Comparison of ENCODE assay signal across 24 cellular contexts in genomic region chr13:110425444-110425780, GRCh38.
DNase-seq lines count a peak whose midpoint lies in the region; ATAC-seq and TF ChIP-seq lines count a peak whose summit lies in the region.
"Had no signal": no experiment of that assay in that cellular context is flagged by ENCODE, and none has a peak within 500 bp of the region (broad histone marks: within the 10 kb centered on the region; RNA-seq: fewer than 3 reads in every experiment).

No MANE protein-coding gene starts in this region.

- H3K79me1 ChIP-seq in H9 (ENCODE audit: insufficient read depth, low read depth, low read length, poor library complexity, severe bottlenecking), result no peaks in the 10 kb centered on the region

- H2AFZ ChIP-seq in H9 (ENCODE audit: low read length) (no peak overlapping the region), hepatocyte (no peak overlapping the region), smooth muscle cell (ENCODE audit: low read depth) (no peak overlapping the region)

- H3K4me3 ChIP-seq in hepatocyte (no peak overlapping the region), smooth muscle cell (no peak overlapping the region)
- H3K4me3 ChIP-seq: heart left ventricle, SJCRH30, spleen, uterus had no signal

- no peaks in the 10 kb centered on the region for H3K27me3 Mint-ChIP-seq in H9 (ENCODE audit: low read depth)
- no peaks in the 10 kb centered on the region for H3K27me3 Mint-ChIP-seq in brain
- peaks cover 54 to 87% of the 10 kb centered on the region in 2 donors for H3K27me3 Mint-ChIP-seq in effector memory CD8-positive, alpha-beta T cell

- H4K8ac ChIP-seq in H9 (replicated peaks; ENCODE audit: insufficient read length, low read depth, low read length), result no peak overlapping the region

- H3K4me1 ChIP-seq in H9 (ENCODE audit: insufficient read depth, low read length), result no peaks in the 10 kb centered on the region
- peaks cover 6% of the 10 kb centered on the region for H3K4me1 ChIP-seq in hepatocyte (ENCODE audit: insufficient read depth)
- peaks cover 31% of the 10 kb centered on the region for H3K4me1 ChIP-seq in smooth muscle cell (ENCODE audit: low read depth)
- H3K4me1 ChIP-seq: uterus had no signal

- peak overlapping the region; percentile 14 for H3K18ac ChIP-seq in H9 (ENCODE audit: insufficient read length, low read depth, low read length)

- no peaks in the 10 kb centered on the region for H3K79me2 ChIP-seq in H9 (ENCODE audit: insufficient read depth, low read length)
- no peaks in the 10 kb centered on the region for H3K79me2 ChIP-seq in hepatocyte
- peaks cover 47% of the 10 kb centered on the region for H3K79me2 ChIP-seq in smooth muscle cell (ENCODE audit: low read depth)

- no peak overlapping the region for H4K5ac ChIP-seq in H9 (ENCODE audit: insufficient read length, low read depth, low read length)

- H2AK5ac ChIP-seq in H9 (ENCODE audit: insufficient read length, low read length), result no peak overlapping the region

- no peaks in the 10 kb centered on the region for H3K9me2 ChIP-seq in hepatocyte (replicated peaks; ENCODE audit: insufficient read depth)

- TF ChIP-seq CTCF in H9 (conservative IDR thresholded peaks at IDR 0.05) (no peak), brain (conservative IDR thresholded peaks at IDR 0.05) (no peak), hepatocyte (IDR thresholded peaks at IDR 0.05; ENCODE audit: poor library complexity) (no peak), smooth muscle cell (IDR thresholded peaks at IDR 0.05; ENCODE audit: borderline replicate concordance, insufficient read depth, poor library complexity, severe bottlenecking) (no peak)

- no peak overlapping the region for H2BK12ac ChIP-seq in H9 (ENCODE audit: insufficient read length, low read depth, low read length)

- H3K36me3 Mint-ChIP-seq in H9 (ENCODE audit: insufficient read depth in 1 of 3, low read depth in 3 of 3) (peaks cover 5 to 13% (median 13%) of the 10 kb centered on the region in 3 experiments; a peak in 5 of 7 replicates), brain (peaks cover 26% of the 10 kb centered on the region)
- no peaks in the 10 kb centered on the region for H3K36me3 Mint-ChIP-seq in effector memory CD8-positive, alpha-beta T cell (ENCODE audit: insufficient read depth)

- H3K9ac ChIP-seq in H9 (ENCODE audit: extremely low read depth, insufficient read length, low read length) (no peak overlapping the region), smooth muscle cell (ENCODE audit: low read depth) (peak overlapping the region; percentile 11)

- no peak overlapping the region for H3K23ac ChIP-seq in H9 (ENCODE audit: insufficient read length, low read depth, low read length)

- H3K27me3 ChIP-seq in H9 (ENCODE audit: insufficient read depth, low read length) (no peaks in the 10 kb centered on the region), hepatocyte (no peaks in the 10 kb centered on the region), smooth muscle cell (ENCODE audit: low read depth) (no peaks in the 10 kb centered on the region)
- H3K27me3 ChIP-seq: SJCRH30, uterus had no signal

- ATAC-seq in effector memory CD8-positive, alpha-beta T cell (replicated peaks), result no peak
- ATAC-seq: heart left ventricle; stimulated activated naive CD8-positive, alpha-beta T cell treated with anti-CD3 and anti-CD28 coated beads, Interleukin-15, Interleukin-2, amounts not matched to agents 100 U/mL and 50 U/mL, for 24 hours had no signal

- no peak overlapping the region for H2BK15ac ChIP-seq in H9 (ENCODE audit: low read depth, low read length)

- H3K9me3 Mint-ChIP-seq in H9 (no peaks in the 10 kb centered on the region), brain (peaks cover 0 to 2% (median 0%) of the 10 kb centered on the region in 5 experiments)
- H3K9me3 Mint-ChIP-seq in effector memory CD8-positive, alpha-beta T cell, result no peaks in the 10 kb centered on the region
- H3K9me3 Mint-ChIP-seq: mesothelial cell of epicardium had no signal

- no peak overlapping the region for H2BK120ac ChIP-seq in H9 (ENCODE audit: low read depth, low read length, poor library complexity, severe bottlenecking)

- H3K9me3 ChIP-seq in H9 (ENCODE audit: control insufficient read depth, low read depth, low read length) (no peaks in the 10 kb centered on the region), hepatocyte (ENCODE audit: low read depth) (no peaks in the 10 kb centered on the region), smooth muscle cell (replicated peaks; ENCODE audit: low read depth) (no peaks in the 10 kb centered on the region)
- H3K9me3 ChIP-seq: heart left ventricle, SJCRH30, spleen, uterus had no signal

- H3T11ph ChIP-seq in H9 (ENCODE audit: low read length), result no peak overlapping the region

- H3K27ac Mint-ChIP-seq in H9, result peak overlapping the region in 1 of 3 experiments; percentile 80; a peak in 3 of 7 replicates
- peak overlapping the region in 3 of 5 experiments; percentile 15 to 30 (median 19) for H3K27ac Mint-ChIP-seq in brain
- no peak overlapping the region for H3K27ac Mint-ChIP-seq in effector memory CD8-positive, alpha-beta T cell
- H3K27ac Mint-ChIP-seq: mesothelial cell of epicardium had no signal

- H2BK20ac ChIP-seq in H9 (ENCODE audit: low read depth, low read length, poor library complexity, severe bottlenecking), result no peak overlapping the region

- H3K14ac ChIP-seq in H9 (ENCODE audit: insufficient read depth, low read length), result no peak overlapping the region

- no peak overlapping the region for H3K4ac ChIP-seq in H9 (ENCODE audit: low read depth, low read length)

- H3K36me3 ChIP-seq in hepatocyte (replicated peaks; ENCODE audit: insufficient read depth, low read depth) (no peaks in the 10 kb centered on the region), smooth muscle cell (ENCODE audit: low read depth) (peaks cover 33% of the 10 kb centered on the region)
- H3K36me3 ChIP-seq: uterus had no signal

- H3K4me3 Mint-ChIP-seq in H9 (no peak overlapping the region), brain (no peak overlapping the region)
- H3K4me3 Mint-ChIP-seq in effector memory CD8-positive, alpha-beta T cell, result no peak overlapping the region
- H3K4me3 Mint-ChIP-seq: mesothelial cell of epicardium had no signal

- no peaks in the 10 kb centered on the region for H3K23me2 ChIP-seq in H9 (ENCODE audit: insufficient read length, low read depth, low read length, poor library complexity, severe bottlenecking)

- H4K20me1 ChIP-seq in H9 (ENCODE audit: control insufficient read depth, insufficient read depth, insufficient read length), result no peaks in the 10 kb centered on the region
- H4K20me1 ChIP-seq in hepatocyte (ENCODE audit: insufficient read depth, poor library complexity, severe bottlenecking), result no peaks in the 10 kb centered on the region
- H4K20me1 ChIP-seq in smooth muscle cell (ENCODE audit: low read depth), result peaks cover 5% of the 10 kb centered on the region

- peaks cover 67% of the 10 kb centered on the region for H3F3A ChIP-seq in smooth muscle cell (ENCODE audit: low read depth)

- no peak overlapping the region for H3K56ac ChIP-seq in H9 (ENCODE audit: insufficient read length, low read depth, low read length)

- H4K91ac ChIP-seq in H9 (ENCODE audit: insufficient read length, low read depth, low read length), result no peak overlapping the region

- DNase-seq in H9, result no peak
- no peak for DNase-seq in hepatocyte (ENCODE audit: low spot score)
- no peak for DNase-seq in smooth muscle cell (lab: John Stamatoyannopoulos, UW; ENCODE audit: unreplicated experiment)
- no peak for DNase-seq in HuH-7.5 (ENCODE audit: low spot score)
- DNase-seq in effector memory CD8-positive, alpha-beta T cell, result no peak
- DNase-seq in SKM-1 (lab: John Stamatoyannopoulos, UW; ENCODE audit: unreplicated experiment), result no peak
- DNase-seq in NCI-H446 treated with DMSO at 0.1 percent for 48 hours (lab: John Stamatoyannopoulos, UW), result no peak
- DNase-seq: activated CD4-positive, alpha-beta T cell treated with anti-CD3 and anti-CD28 coated beads for 48 hours; activated CD8-positive, alpha-beta memory T cell treated with anti-CD3 and anti-CD28 coated beads, Interleukin-2, amount 50 U/mL, for 48 hours; activated naive CD4-positive, alpha-beta T cell treated with anti-CD3 and anti-CD28 coated beads, Interleukin-2, amount 50 U/mL, for 16 hours; central memory CD4-positive, alpha-beta T cell; COR-L47; GF-D8; heart left ventricle; Karpas-422; kidney; NCI-H1694 treated with DMSO at 0.1 percent for 48 hours; NCI-H524; SJCRH30; spleen; stimulated activated naive CD8-positive, alpha-beta T cell treated with anti-CD3 and anti-CD28 coated beads, Interleukin-15, Interleukin-2, amounts not matched to agents 100 U/mL and 50 U/mL, for 24 hours; uterus had no signal

- H3K4me2 ChIP-seq in H9 (ENCODE audit: insufficient read depth, insufficient read length, low read length) (no peak overlapping the region), hepatocyte (peak overlapping the region; percentile 19), smooth muscle cell (peak overlapping the region; percentile 11)

- no peak overlapping the region for H2BK5ac ChIP-seq in H9 (ENCODE audit: insufficient read length, low read length)

- no peaks in the 10 kb centered on the region for H3K4me1 Mint-ChIP-seq in H9
- H3K4me1 Mint-ChIP-seq in brain, result peaks cover 34% of the 10 kb centered on the region
- peaks cover 0 to 7% of the 10 kb centered on the region in 2 donors for H3K4me1 Mint-ChIP-seq in effector memory CD8-positive, alpha-beta T cell (ENCODE audit: low read depth in 2 of 2)

- WGBS in H9 (ENCODE audit: extremely low coverage, insufficient read length, low lambda C conversion rate), result no CpG with 5 or more reads among the region's 8 CpGs
- WGBS in hepatocyte (ENCODE audit: low lambda C conversion rate, missing lambda C conversion rate), result 58% methylated on average over 8 of the region's 8 CpGs
- 41% methylated on average over 8 of the region's 8 CpGs for WGBS in smooth muscle cell (ENCODE audit: low lambda C conversion rate)

- H3K27ac ChIP-seq in H9 (ENCODE audit: insufficient read length, low read depth, low read length), result no peak overlapping the region
- H3K27ac ChIP-seq in hepatocyte, result peak overlapping the region; percentile 73
- peak overlapping the region; percentile 92 for H3K27ac ChIP-seq in smooth muscle cell (ENCODE audit: low read depth)
- H3K27ac ChIP-seq: SJCRH30, spleen, uterus had no signal

Comparison
In these comparisons a context has a peak if more than half of its experiments do, and no peak if none do; other contexts are left out.
1. H3K27ac Mint-ChIP-seq: peak in brain (3 of 5); none in effector memory CD8-positive, alpha-beta T cell (0 of 2).